8 cellular contexts compared by ENCODE assay signal in genomic region chr4:20251061-20251795, GRCh38. TPM values are rescaled to one million over a fixed set of nuclear protein-coding genes. Genes with fewer than 3 reads are reported as not detected.
DNase-seq lines count a peak whose midpoint lies in the region; ATAC-seq and TF ChIP-seq lines count a peak whose summit lies in the region.

No MANE protein-coding gene starts in this region.

- no peaks in the 10 kb centered on the region for H3K27me3 Mint-ChIP-seq in MCF 10A (ENCODE audit: insufficient read depth, unreplicated experiment)
- H3K27me3 Mint-ChIP-seq in naive thymus-derived CD8-positive, alpha-beta T cell: peaks cover 14 to 60% (median 37%) of the 10 kb centered on the region in 5 donors

- peak; percentile 11 for DNase-seq in GM13977 (ENCODE audit: low spot score)
- no peak for DNase-seq in MCF 10A (ENCODE audit: unreplicated experiment)
- peak in 1 of 10 donors; percentile 8 for DNase-seq in naive thymus-derived CD8-positive, alpha-beta T cell
- DNase-seq in inferior parietal cortex (ENCODE audit: extremely low spot score): no peak
- no peak for DNase-seq in stimulated activated CD4-positive, alpha-beta T cell treated with anti-CD3 and anti-CD28 coated beads, Interleukin-2, amount 100 ng/mL, for 48 hours
- DNase-seq in HCEC 1CT: no peak

- intact Hi-C loops in MCF 10A (cut with micrococcal nuclease): loop anchor here (10.0 kb wide), 1 partner anchor 434 kb away; no protein-coding TSS in a partner anchor

- H3K4me1 Mint-ChIP-seq in MCF 10A (ENCODE audit: insufficient read depth, unreplicated experiment): peaks cover 25% of the 10 kb centered on the region
- H3K4me1 Mint-ChIP-seq in naive thymus-derived CD8-positive, alpha-beta T cell: peaks cover 0 to 16% (median 5%) of the 10 kb centered on the region in 4 donors

- H3K27ac Mint-ChIP-seq in MCF 10A (ENCODE audit: low read depth, unreplicated experiment): no peak overlapping the region
- peak overlapping the region in 1 of 10 donors; percentile 40 for H3K27ac Mint-ChIP-seq in naive thymus-derived CD8-positive, alpha-beta T cell

- POLR2A ChIA-PET in MCF 10A (lab: Yijun Ruan, JAX): interaction anchor here (1.5 kb wide), 1 partner anchor 57 kb away, joined by 8 read pairs; no protein-coding TSS in a partner anchor
- POLR2A ChIA-PET in naive thymus-derived CD8-positive, alpha-beta T cell (lab: Charles Lee): no interaction called here

- in situ Hi-C loops in GM13977 (cut with MboI; ENCODE audit: low pct_unique_long_range_greater_than_20kb, low sequenced_read_pairs, unreplicated experiment): no loop called here

- TF ChIP-seq CTCF in GM13977 (IDR thresholded peaks at IDR 0.05; ENCODE audit: extremely low read depth, insufficient read depth, missing control alignments) (no peak), MCF 10A (IDR thresholded peaks at IDR 0.05; ENCODE audit: unreplicated experiment) (no peak)

- peaks cover 6% of the 10 kb centered on the region for H3K36me3 Mint-ChIP-seq in MCF 10A (ENCODE audit: insufficient read depth, unreplicated experiment)
- peaks cover 0 to 13% (median 0%) of the 10 kb centered on the region in 3 donors for H3K36me3 Mint-ChIP-seq in naive thymus-derived CD8-positive, alpha-beta T cell

- H3K9me3 Mint-ChIP-seq in MCF 10A (ENCODE audit: unreplicated experiment): no peaks in the 10 kb centered on the region
- H3K9me3 Mint-ChIP-seq in naive thymus-derived CD8-positive, alpha-beta T cell: peaks cover 0 to 10% (median 0%) of the 10 kb centered on the region in 9 donors

- CTCF ChIA-PET in MCF 10A (lab: Yijun Ruan, JAX): interaction anchor here (0.6 to 1.2 kb wide), 6 partner anchors 21 to 1103 kb away, joined by 3 to 6 read pairs (median 4); no protein-coding TSS in a partner anchor

- ATAC-seq in HG03045 (IDR thresholded peaks at IDR 0.05; ENCODE audit: unreplicated experiment): peak; percentile 15
- no peak for ATAC-seq in naive thymus-derived CD8-positive, alpha-beta T cell
- no peak for ATAC-seq in HG02588 (IDR thresholded peaks at IDR 0.05; ENCODE audit: unreplicated experiment)

- H3K4me3 Mint-ChIP-seq in MCF 10A (ENCODE audit: unreplicated experiment): peak overlapping the region; percentile 91
- peak overlapping the region in 8 of 10 donors; percentile 12 to 71 (median 50) for H3K4me3 Mint-ChIP-seq in naive thymus-derived CD8-positive, alpha-beta T cell

- BruUV-seq in MCF 10A (replicated peaks; lab: Mats Ljungman, UMichigan): no TSS peak

RNA-seq across cellular contexts. Expression of gene SLIT2, which starts 0.5 kb away (rescaled TPM):
- 8.4 and 10.2 TPM in 2 replicates for total RNA-seq in MCF 10A (2022)
- not detected for total RNA-seq in naive thymus-derived CD8-positive, alpha-beta T cell
- polyA plus RNA-seq in naive thymus-derived CD8-positive, alpha-beta T cell: not detected
